ENCODE assay signal across 19 cellular contexts in genomic region chr12:13144266-13144828, GRCh38. TPM values are rescaled to one million over a fixed set of nuclear protein-coding genes. Genes with fewer than 3 reads are reported as not detected.
DNase-seq lines count a peak whose midpoint lies in the region; ATAC-seq and TF ChIP-seq lines count a peak whose summit lies in the region.
"Had no signal": no experiment of that assay in that cellular context is flagged by ENCODE, and none has a peak within 500 bp of the region (broad histone marks: within the 10 kb centered on the region; RNA-seq: fewer than 3 reads in every experiment).

No MANE protein-coding gene starts in this region.

- CTCF ChIA-PET in MCF 10A (lab: Yijun Ruan, JAX) = interaction anchor here (1.1 kb wide), 1 partner anchor 21 kb away, joined by 3 read pairs; no protein-coding TSS in a partner anchor

- BruUV-seq in MCF 10A (replicated peaks; lab: Mats Ljungman, UMichigan) = no TSS peak

- POLR2A ChIA-PET in MCF 10A (lab: Yijun Ruan, JAX) = interaction anchor here (0.9 kb wide), 2 partner anchors 44 to 45 kb away, joined by 3 to 4 read pairs; no protein-coding TSS in a partner anchor

- 86% methylated on average over 2 of the region's 2 CpGs for WGBS in suprapubic skin

- H3K4me3 ChIP-seq in cardiac muscle cell = no peak overlapping the region
- no peak overlapping the region for H3K4me3 ChIP-seq in suprapubic skin
- H3K4me3 ChIP-seq: lung, SJSA1, vagina had no signal

- H3K4me3 Mint-ChIP-seq in activated naive CD8-positive, alpha-beta T cell treated with anti-CD3 and anti-CD28 coated beads, Interleukin-2, amount 50 U/mL, for 24 hours = no peak overlapping the region
- no peak overlapping the region for H3K4me3 Mint-ChIP-seq in MCF 10A (ENCODE audit: unreplicated experiment)
- H3K4me3 Mint-ChIP-seq: brain, immature natural killer cell had no signal

- H3K27me3 ChIP-seq in cardiac muscle cell (no peaks in the 10 kb centered on the region), suprapubic skin (no peaks in the 10 kb centered on the region)
- H3K27me3 ChIP-seq: SJSA1, vagina had no signal

- H3K9me3 ChIP-seq in cardiac muscle cell (ENCODE audit: low read depth) (no peaks in the 10 kb centered on the region), suprapubic skin (no peaks in the 10 kb centered on the region)
- H3K9me3 ChIP-seq: SJSA1, vagina had no signal

- no peak for TF ChIP-seq POLR2A in suprapubic skin (IDR thresholded peaks at IDR 0.05)

- H3K27ac ChIP-seq in cardiac muscle cell = peak overlapping the region; percentile 4
- no peak overlapping the region for H3K27ac ChIP-seq in suprapubic skin
- H3K27ac ChIP-seq: SJSA1, vagina had no signal

- DNase-seq in cardiac muscle cell (ENCODE audit: low read depth in 1 of 2, low spot score in 1 of 2) (no peak), left ventricle myocardium superior (no peak), NOMO-1 treated with dmso at 0.1 percent for 144 hours (lab: John Stamatoyannopoulos, UW; ENCODE audit: unreplicated experiment) (peak; percentile 15), suprapubic skin (ENCODE audit: low spot score in 2 of 2) (no peak), nucleus accumbens (lab: John Stamatoyannopoulos, UW) (no peak), MCF 10A (ENCODE audit: unreplicated experiment) (no peak)
- DNase-seq in activated naive CD8-positive, alpha-beta T cell treated with anti-CD3 and anti-CD28 coated beads, Interleukin-2, amount 50 U/mL, for 24 hours = no peak
- DNase-seq: activated gamma-delta T cell treated with Interleukin-2 at 50 U/mL for 16 hours; immature natural killer cell; NCI-H187 treated with DMSO at 0.1 percent for 48 hours; NCI-H510A; stimulated activated naive CD4-positive, alpha-beta T cell treated with Interleukin-2 at 50 U/mL for 16 hours had no signal

- TF ChIP-seq CTCF in cardiac muscle cell (IDR thresholded peaks at IDR 0.05; ENCODE audit: low read depth, low read length) (no peak), suprapubic skin (IDR thresholded peaks at IDR 0.05) (no peak), MCF 10A (IDR thresholded peaks at IDR 0.05; ENCODE audit: unreplicated experiment) (no peak)

- H3K4me1 ChIP-seq in cardiac muscle cell (ENCODE audit: low read depth) (peaks cover 8% of the 10 kb centered on the region), suprapubic skin (peaks cover 45% of the 10 kb centered on the region)
- H3K4me1 ChIP-seq: SJSA1 had no signal

- no peaks in the 10 kb centered on the region for H3K27me3 Mint-ChIP-seq in activated naive CD8-positive, alpha-beta T cell treated with anti-CD3 and anti-CD28 coated beads, Interleukin-2, amount 50 U/mL, for 24 hours
- H3K27me3 Mint-ChIP-seq in MCF 10A (ENCODE audit: insufficient read depth, unreplicated experiment) = no peaks in the 10 kb centered on the region

- intact Hi-C loops in left ventricle myocardium superior (cut with micrococcal nuclease) (no loop called here), MCF 10A (cut with micrococcal nuclease) (no loop called here)

- H3K36me3 Mint-ChIP-seq in activated naive CD8-positive, alpha-beta T cell treated with anti-CD3 and anti-CD28 coated beads, Interleukin-2, amount 50 U/mL, for 24 hours (ENCODE audit: low read depth) = no peaks in the 10 kb centered on the region
- no peaks in the 10 kb centered on the region for H3K36me3 Mint-ChIP-seq in MCF 10A (ENCODE audit: insufficient read depth, unreplicated experiment)
- H3K36me3 Mint-ChIP-seq: brain, immature natural killer cell had no signal

- no peak for TF ChIP-seq EP300 in suprapubic skin (IDR thresholded peaks at IDR 0.05)

- peaks cover 14% of the 10 kb centered on the region for H3K4me1 Mint-ChIP-seq in activated naive CD8-positive, alpha-beta T cell treated with anti-CD3 and anti-CD28 coated beads, Interleukin-2, amount 50 U/mL, for 24 hours
- no peaks in the 10 kb centered on the region for H3K4me1 Mint-ChIP-seq in MCF 10A (ENCODE audit: insufficient read depth, unreplicated experiment)

- ATAC-seq in left ventricle myocardium superior = no peak
- peak; percentile 24 for ATAC-seq in activated naive CD8-positive, alpha-beta T cell treated with anti-CD3 and anti-CD28 coated beads, Interleukin-2, amount 50 U/mL, for 24 hours
- ATAC-seq in HG03108 (IDR thresholded peaks at IDR 0.05; ENCODE audit: unreplicated experiment) = no peak
- ATAC-seq: HCT116 had no signal

- H3K9me3 Mint-ChIP-seq in activated naive CD8-positive, alpha-beta T cell treated with anti-CD3 and anti-CD28 coated beads, Interleukin-2, amount 50 U/mL, for 24 hours = no peaks in the 10 kb centered on the region
- no peaks in the 10 kb centered on the region for H3K9me3 Mint-ChIP-seq in MCF 10A (ENCODE audit: unreplicated experiment)
- H3K9me3 Mint-ChIP-seq: immature natural killer cell had no signal

- no peaks in the 10 kb centered on the region for H3K36me3 ChIP-seq in cardiac muscle cell
- H3K36me3 ChIP-seq in suprapubic skin = no peaks in the 10 kb centered on the region
- H3K36me3 ChIP-seq: SJSA1, vagina had no signal

- no peak overlapping the region for H3K27ac Mint-ChIP-seq in activated naive CD8-positive, alpha-beta T cell treated with anti-CD3 and anti-CD28 coated beads, Interleukin-2, amount 50 U/mL, for 24 hours
- no peak overlapping the region for H3K27ac Mint-ChIP-seq in MCF 10A (ENCODE audit: low read depth, unreplicated experiment)
- H3K27ac Mint-ChIP-seq: brain, immature natural killer cell had no signal

RNA-seq across cellular contexts. Expression of gene GSG1, which starts 40.9 kb away (rescaled TPM):
- total RNA-seq in cardiac muscle cell (not detected in 2 replicates), left ventricle myocardium superior (not detected), suprapubic skin (not detected), MCF 10A (2022) (not detected in 2 replicates)
- 0.12 TPM in 1 of 2 replicates, not detected in the other for polyA plus RNA-seq in cardiac muscle cell
- total RNA-seq: glomerular endothelial cell, lung, vagina had no signal
- polyA plus RNA-seq: lung had no signal

RNA-seq across cellular contexts. Expression of gene EMP1, which starts 52.2 kb away (rescaled TPM):
- total RNA-seq in cardiac muscle cell (0.30 and 1.7 TPM in 2 replicates), left ventricle myocardium superior (76.8 TPM), suprapubic skin (1,000 to 10,000 TPM in 2 of 4 donors, 100 to 1,000 TPM in 2; 569 to 2,226 (median 1,259) TPM), MCF 10A (2022) (193 and 230 TPM in 2 replicates)
- 0.11 and 1.7 TPM in 2 replicates for polyA plus RNA-seq in cardiac muscle cell

Comparison
In these comparisons a context has a peak if more than half of its experiments do, and no peak if none do; other contexts are left out.
1. RNA of gene EMP1, which starts 52.2 kb away (total RNA-seq): 569 to 2,226 TPM in suprapubic skin, 193 to 230 TPM in MCF 10A and 76.8 TPM in left ventricle myocardium superior (single experiment); 0.30 to 1.7 TPM in cardiac muscle cell; every median in the first group is over 10 times any median in the second.